ENCODE assay signal across 16 cellular contexts in the genomic region with DNA sequence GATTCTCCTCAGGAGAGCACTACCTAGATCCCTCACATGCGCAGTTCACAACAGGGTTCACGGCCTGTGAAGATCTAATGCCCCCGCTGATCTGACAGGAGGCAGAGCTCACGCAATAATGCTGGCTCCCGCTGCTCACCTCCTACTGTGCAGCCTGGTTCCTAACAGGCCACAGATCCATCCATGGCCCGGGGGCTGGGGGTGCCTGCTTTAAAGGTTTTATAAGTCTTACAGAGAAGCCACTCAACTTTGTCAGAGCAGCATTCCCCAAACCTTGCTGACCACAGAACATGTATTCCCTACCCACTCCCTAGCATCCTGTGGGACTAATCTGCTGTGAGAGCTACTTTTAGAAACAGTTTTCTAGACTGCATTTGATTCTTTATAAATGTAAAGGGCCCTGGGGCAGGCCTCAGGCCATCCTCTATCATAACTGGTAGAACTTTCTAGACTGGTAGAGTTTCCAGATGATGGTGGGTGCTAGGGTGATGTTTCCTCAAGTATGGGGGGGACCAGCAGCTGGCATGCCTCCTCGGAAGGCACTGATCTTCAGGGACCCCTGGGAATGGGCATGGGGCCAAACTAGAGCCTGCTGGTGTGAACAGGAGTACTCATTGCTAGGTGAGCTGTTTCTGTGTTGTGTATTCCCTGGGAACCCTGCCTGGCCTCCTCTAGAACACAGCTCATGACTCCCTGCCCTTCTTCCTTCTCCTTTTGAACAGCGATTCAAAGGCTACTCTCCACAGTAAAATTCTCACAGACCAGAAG. TPM values are rescaled to one million over a fixed set of nuclear protein-coding genes. Genes with fewer than 3 reads are reported as not detected.
DNase-seq lines count a peak whose midpoint lies in the region; ATAC-seq and TF ChIP-seq lines count a peak whose summit lies in the region.
"Had no signal": no experiment of that assay in that cellular context is flagged by ENCODE, and none has a peak within 500 bp of the region (broad histone marks: within the 10 kb centered on the region; RNA-seq: fewer than 3 reads in every experiment).

No MANE protein-coding gene starts in this region.

- no peak overlapping the region for H2AK5ac ChIP-seq in IMR-90 (ENCODE audit: low read depth, low read length)

- H2BK20ac ChIP-seq in IMR-90 (ENCODE audit: low read depth, low read length): no peak overlapping the region

- no peaks in the 10 kb centered on the region for H3K36me3 Mint-ChIP-seq in glutamatergic neuron (ENCODE audit: unreplicated experiment)
- H3K36me3 Mint-ChIP-seq in osteocyte (ENCODE audit: unreplicated experiment): no peaks in the 10 kb centered on the region

- no peak overlapping the region for H2BK120ac ChIP-seq in IMR-90 (ENCODE audit: low read depth, low read length)

- H3K18ac ChIP-seq in IMR-90 (ENCODE audit: low read depth, low read length): no peak overlapping the region

- peak overlapping the region; percentile 67 for H3K27ac Mint-ChIP-seq in glutamatergic neuron (ENCODE audit: unreplicated experiment)
- no peak overlapping the region for H3K27ac Mint-ChIP-seq in osteocyte (ENCODE audit: unreplicated experiment)
- H3K27ac Mint-ChIP-seq: B cell; CD4-positive, alpha-beta T cell had no signal

- no peak overlapping the region for H3K4me2 ChIP-seq in IMR-90 (ENCODE audit: low read depth, low read length)

- peaks cover 5% of the 10 kb centered on the region for H3K27me3 ChIP-seq in IMR-90 (ENCODE audit: control insufficient read depth, insufficient read depth, low read length)
- no peaks in the 10 kb centered on the region for H3K27me3 ChIP-seq in BE2C

- H2BK5ac ChIP-seq in IMR-90 (ENCODE audit: low read depth, low read length, poor library complexity, severe bottlenecking): no peak overlapping the region

- no peak for DNase-seq in IMR-90
- peak; percentile 63 for DNase-seq in SK-N-DZ (ENCODE audit: low spot score)
- no peak for DNase-seq in glutamatergic neuron
- peak; percentile 59 for DNase-seq in osteocyte (ENCODE audit: extremely low spot score, unreplicated experiment)
- no peak for DNase-seq in BE2C
- DNase-seq in AML-193 (lab: John Stamatoyannopoulos, UW): no peak
- no peak for DNase-seq in middle frontal gyrus (ENCODE audit: extremely low spot score, low spot score)
- DNase-seq: CD4-positive, alpha-beta T cell; DMS79; GOT3; KG1; NCI-H1048; NCI-H2081 treated with DMSO at 0.1 percent for 48 hours; NCI-H226; NCI-H526 had no signal

- H2BK15ac ChIP-seq in IMR-90 (ENCODE audit: low read depth, low read length): no peak overlapping the region

- H3K27me3 Mint-ChIP-seq in glutamatergic neuron (ENCODE audit: unreplicated experiment) (peaks cover 5% of the 10 kb centered on the region), osteocyte (ENCODE audit: unreplicated experiment) (no peaks in the 10 kb centered on the region)
- H3K27me3 Mint-ChIP-seq: B cell; CD4-positive, alpha-beta T cell had no signal

- H3K9ac ChIP-seq in IMR-90 (ENCODE audit: low read depth, low read length): no peak overlapping the region

- H2AK9ac ChIP-seq in IMR-90 (replicated peaks; ENCODE audit: low read depth, low read length, poor library complexity): peak overlapping the region; percentile 13

- no peak for ATAC-seq in IMR-90 (ENCODE audit: low read depth)

- no peak overlapping the region for H4K91ac ChIP-seq in IMR-90 (ENCODE audit: insufficient read depth, low read depth, low read length)

- POLR2A ChIA-PET in IMR-90 (lab: Charles Lee; ENCODE audit: unreplicated experiment): no interaction called here

- H3K56ac ChIP-seq in IMR-90 (ENCODE audit: extremely low read depth, insufficient read depth, low read length): no peak overlapping the region

- H3K79me1 ChIP-seq in IMR-90 (ENCODE audit: low read depth in 1 of 2, low read length in 2 of 2): no peaks in the 10 kb centered on the region

- H3K9me3 Mint-ChIP-seq in glutamatergic neuron (ENCODE audit: unreplicated experiment) (peaks cover 2% of the 10 kb centered on the region), osteocyte (ENCODE audit: unreplicated experiment) (no peaks in the 10 kb centered on the region)
- H3K9me3 Mint-ChIP-seq: CD4-positive, alpha-beta T cell had no signal

- intact Hi-C loops in IMR-90 (cut with micrococcal nuclease): loop anchor here (1.0 kb wide), 2 partner anchors 78 to 313 kb away; no protein-coding TSS in a partner anchor

- in situ Hi-C loops in IMR-90 (cut with MboI; ENCODE audit: low sequenced_read_pairs): no loop called here

- no peak overlapping the region for H3K4me3 ChIP-seq in IMR-90 (ENCODE audit: insufficient read depth, low read depth, low read length)
- no peak overlapping the region for H3K4me3 ChIP-seq in BE2C (ENCODE audit: low read depth, low read length)

- H4K5ac ChIP-seq in IMR-90 (ENCODE audit: low read depth, low read length): no peak overlapping the region

- H4K8ac ChIP-seq in IMR-90 (ENCODE audit: low read depth in 2 of 2, low read length in 2 of 2): no peak overlapping the region

- H2AFZ ChIP-seq in IMR-90 (replicated peaks; ENCODE audit: low read length, poor library complexity): no peak overlapping the region

- BruUV-seq in IMR-90 (replicated peaks; lab: Mats Ljungman, UMichigan): no TSS peak

- TF ChIP-seq POLR2A in IMR-90 (IDR thresholded peaks at IDR 0.05; ENCODE audit: low read depth, low read length): no peak

- no peak overlapping the region for H3K23ac ChIP-seq in IMR-90 (ENCODE audit: low read depth, low read length)

- H3K9me1 ChIP-seq in IMR-90 (ENCODE audit: insufficient read depth, low read length): no peaks in the 10 kb centered on the region

- no peak for TF ChIP-seq CTCF in IMR-90 (conservative IDR thresholded peaks at IDR 0.05; ENCODE audit: low read depth, low read length)
- no peak for TF ChIP-seq CTCF in glutamatergic neuron (IDR thresholded peaks at IDR 0.05; ENCODE audit: partially characterized antibody, unreplicated experiment)
- no peak for TF ChIP-seq CTCF in osteocyte (IDR thresholded peaks at IDR 0.05)
- no peak for TF ChIP-seq CTCF in BE2C (IDR thresholded peaks at IDR 0.05; ENCODE audit: low read depth, low read length)

- no peaks in the 10 kb centered on the region for H3K9me3 ChIP-seq in IMR-90 (ENCODE audit: control insufficient read depth, insufficient read depth, low read length)
- no peaks in the 10 kb centered on the region for H3K9me3 ChIP-seq in BE2C

- dilution Hi-C loops in IMR-90 (cut with HindIII; ENCODE audit: low sequenced_read_pairs, unreplicated experiment): no loop called here

- CTCF ChIA-PET in IMR-90 (lab: Yijun Ruan, JAX): interaction anchor here (0.7 to 2.8 kb wide), 5 partner anchors 41 to 742 kb away, joined by 3 to 8 read pairs (median 3); partner anchors contain the start of gene SRGAP3

- TF ChIP-seq RAD21 in IMR-90 (IDR thresholded peaks at IDR 0.05; ENCODE audit: low read length): no peak

- H3K4ac ChIP-seq in IMR-90 (ENCODE audit: low read depth, low read length): no peak overlapping the region

- WGBS in IMR-90 (ENCODE audit: extremely low coverage in 2 of 2, insufficient read length in 1 of 2), 2 experiments: no CpG with 5 or more reads among the region's 8 CpGs

- H3K4me1 ChIP-seq in IMR-90 (ENCODE audit: control insufficient read depth, insufficient read depth, low read length) (no peaks in the 10 kb centered on the region), BE2C (no peaks in the 10 kb centered on the region)

- H3K36me3 ChIP-seq in IMR-90 (ENCODE audit: control insufficient read depth, insufficient read depth, low read length): no peaks in the 10 kb centered on the region
- H3K36me3 ChIP-seq in BE2C: no peaks in the 10 kb centered on the region

- H3K14ac ChIP-seq in IMR-90 (replicated peaks; ENCODE audit: low read depth, low read length): no peak overlapping the region

- H3K4me3 Mint-ChIP-seq in glutamatergic neuron (ENCODE audit: unreplicated experiment) (no peak overlapping the region), osteocyte (ENCODE audit: unreplicated experiment) (no peak overlapping the region)
- H3K4me3 Mint-ChIP-seq: CD4-positive, alpha-beta T cell had no signal

- no peak overlapping the region for H3K27ac ChIP-seq in IMR-90 (ENCODE audit: insufficient read depth, low read length)

- H3K4me1 Mint-ChIP-seq in glutamatergic neuron (ENCODE audit: low read depth, unreplicated experiment) (peaks cover 30% of the 10 kb centered on the region), osteocyte (ENCODE audit: unreplicated experiment) (peaks cover 2% of the 10 kb centered on the region)

- no peaks in the 10 kb centered on the region for H4K20me1 ChIP-seq in IMR-90 (ENCODE audit: insufficient read depth, low read length)

TF ChIP-seq in IMR-90, 13 proteins besides CTCF, POLR2A, EP300 and RAD21 (continues in another document):
- TF ChIP-seq MAFK (IDR thresholded peaks at IDR 0.05; ENCODE audit: low read depth, low read length) (no peak), USF2 (IDR thresholded peaks at IDR 0.05; ENCODE audit: low read depth, low read length) (no peak), SMC3 (IDR thresholded peaks at IDR 0.05; ENCODE audit: low read depth, low read length) (no peak), NFE2L2 (IDR thresholded peaks at IDR 0.05; ENCODE audit: low read depth, low read length) (no peak), MAZ (IDR thresholded peaks at IDR 0.05; ENCODE audit: borderline replicate concordance, low read depth, low read length) (no peak), RFX5 (IDR thresholded peaks at IDR 0.05; ENCODE audit: low read depth, low read length) (no peak), FOS (IDR thresholded peaks at IDR 0.05; ENCODE audit: low read depth, low read length) (no peak), CHD1 (IDR thresholded peaks at IDR 0.05; ENCODE audit: low read depth, low read length) (no peak), BHLHE40 (IDR thresholded peaks at IDR 0.05; ENCODE audit: low read depth, low read length) (no peak), RCOR1 (IDR thresholded peaks at IDR 0.05; ENCODE audit: insufficient replicate concordance, low read length) (no peak), CEBPB (IDR thresholded peaks at IDR 0.05; ENCODE audit: low read depth, low read length) (no peak)

RNA-seq across cellular contexts. Expression of gene RAD18, which starts 25.7 kb away (rescaled TPM):
- total RNA-seq in IMR-90 (2012; rRNA removed): 17.2 and 22.2 TPM in 2 replicates
- 6.9 and 8.2 TPM in 2 replicates for polyA plus RNA-seq in IMR-90 (2012; rRNA removed)
- polyA plus RNA-seq in IMR-90 (2012; cell fraction: cytosol; rRNA removed): 1.3 and 1.8 TPM in 2 replicates
- 5.3 and 13.9 TPM in 2 replicates for polyA plus RNA-seq in IMR-90 (2012; cell fraction: nucleus; rRNA removed; ENCODE audit: low replicate concordance)
- polyA plus RNA-seq in SK-N-DZ (2014; cell fraction: cytosol; rRNA removed): 23.2 and 24.5 TPM in 2 replicates
- polyA plus RNA-seq in SK-N-DZ (2014; cell fraction: nucleus; rRNA removed): 39.4 and 43.3 TPM in 2 replicates
- 11.9 TPM for total RNA-seq in glutamatergic neuron (ENCODE audit: unreplicated experiment)
- total RNA-seq in osteocyte: 13.4 and 18.6 TPM in 2 replicates
- 1.8 TPM for polyA plus RNA-seq in BE2C (2012; ENCODE audit: insufficient read depth, insufficient read length, low read depth)

Comparison
In these comparisons a context has a peak if more than half of its experiments do, and no peak if none do; other contexts are left out.
1. DNase-seq: peak in SK-N-DZ (single experiment) and osteocyte (single experiment); none in IMR-90 (single experiment), glutamatergic neuron (single experiment), BE2C (single experiment), AML-193 (0 of 2) and middle frontal gyrus (single experiment).